In genomic region chr5:73336366-73336765, GRCh38 we compare ENCODE assay signal across 21 cellular contexts.
A peak's percentile ranks its signal among the peaks of the same experiment; 100 is the strongest.
DNase-seq lines count a peak whose midpoint lies in the region; ATAC-seq and TF ChIP-seq lines count a peak whose summit lies in the region.
"Had no signal": no experiment of that assay in that cellular context is flagged by ENCODE, and none has a peak within 500 bp of the region (broad histone marks: within the 10 kb centered on the region; RNA-seq: fewer than 3 reads in every experiment).

No MANE protein-coding gene starts in this region.

- peaks cover 56 to 60% of the 10 kb centered on the region in 2 donors for H3K27me3 Mint-ChIP-seq in CD4-positive, alpha-beta memory T cell

- no peaks in the 10 kb centered on the region for H3K9me3 ChIP-seq in CD4-positive, alpha-beta memory T cell (ENCODE audit: control insufficient read depth in 1 of 2, low read length in 2 of 2)

- H3K36me3 Mint-ChIP-seq in CD4-positive, alpha-beta memory T cell: peaks cover 0 to 3% of the 10 kb centered on the region in 2 donors
- H3K36me3 Mint-ChIP-seq: CD14-positive monocyte had no signal

- no peak for TF ChIP-seq CTCF in fibroblast of the aortic adventitia (IDR thresholded peaks at IDR 0.05; ENCODE audit: insufficient read depth, low read length)

- H3K36me3 ChIP-seq in CD4-positive, alpha-beta memory T cell (ENCODE audit: insufficient read depth, low read length): no peaks in the 10 kb centered on the region

- ATAC-seq in GM21526 (IDR thresholded peaks at IDR 0.05; ENCODE audit: low FRiP score, unreplicated experiment): no peak

- no peaks in the 10 kb centered on the region for H3K27me3 ChIP-seq in CD4-positive, alpha-beta memory T cell (ENCODE audit: insufficient read depth, low read length)

- H3K27ac Mint-ChIP-seq in CD4-positive, alpha-beta memory T cell: no peak overlapping the region
- H3K27ac Mint-ChIP-seq: CD14-positive monocyte had no signal

- peaks cover 0 to 14% (median 9%) of the 10 kb centered on the region in 8 donors for H3K9me3 Mint-ChIP-seq in CD4-positive, alpha-beta memory T cell

- H3K4me3 Mint-ChIP-seq in CD4-positive, alpha-beta memory T cell: no peak overlapping the region

- no peaks in the 10 kb centered on the region for H3K4me1 ChIP-seq in CD4-positive, alpha-beta memory T cell (ENCODE audit: insufficient read depth, low read length)
- H3K4me1 ChIP-seq: Caco-2 had no signal

- intact Hi-C loops in CD4-positive, alpha-beta memory T cell (cut with micrococcal nuclease): no loop called here

- no peak overlapping the region for H3K4me3 ChIP-seq in fibroblast of the aortic adventitia (ENCODE audit: low read depth, low read length)
- H3K4me3 ChIP-seq in CD4-positive, alpha-beta memory T cell (ENCODE audit: low read length in 2 of 2): no peak overlapping the region
- H3K4me3 ChIP-seq: SK-N-MC had no signal

- DNase-seq in HCEC 1CT (peak; percentile 37), NCI-H524 treated with DMSO at 0.1 percent for 48 hours (lab: John Stamatoyannopoulos, UW) (peak; percentile 58), fibroblast of the aortic adventitia (ENCODE audit: low read depth) (peak; percentile 46), NCI-H748 (lab: John Stamatoyannopoulos, UW; ENCODE audit: unreplicated experiment) (no peak), HK-2 (ENCODE audit: unreplicated experiment) (no peak)
- no peak for DNase-seq in CD4-positive, alpha-beta memory T cell
- DNase-seq: AML-193, Caco-2, Kasumi-1, MM.1S, NCI-H1092, NCI-H1436 treated with DMSO at 0.1 percent for 48 hours, NCI-H2029, NCI-H446, NCI-H748 treated with DMSO at 0.1 percent for 48 hours, SHP77, T-helper 1 cell had no signal

- H3K4me1 Mint-ChIP-seq in CD4-positive, alpha-beta memory T cell: no peaks in the 10 kb centered on the region

- H3K27ac ChIP-seq in CD4-positive, alpha-beta memory T cell (ENCODE audit: low read depth, low read length): no peak overlapping the region
- H3K27ac ChIP-seq: HL-60, SK-N-MC had no signal

- POLR2A ChIA-PET in CD4-positive, alpha-beta memory T cell (lab: Charles Lee; ENCODE audit: partially characterized antibody): no interaction called here

- CTCF ChIA-PET in CD4-positive, alpha-beta memory T cell (lab: Charles Lee; ENCODE audit: partially characterized antibody): no interaction called here

Comparison
In these comparisons a context has a peak if more than half of its experiments do, and no peak if none do; other contexts are left out.
1. DNase-seq: peak in HCEC 1CT (single experiment), NCI-H524 treated with DMSO at 0.1 percent for 48 hours (single experiment) and fibroblast of the aortic adventitia (single experiment); none in NCI-H748 (single experiment), CD4-positive, alpha-beta memory T cell (0 of 5) and HK-2 (single experiment).